1 cellular context compared by ENCODE assay signal in the genomic region with DNA sequence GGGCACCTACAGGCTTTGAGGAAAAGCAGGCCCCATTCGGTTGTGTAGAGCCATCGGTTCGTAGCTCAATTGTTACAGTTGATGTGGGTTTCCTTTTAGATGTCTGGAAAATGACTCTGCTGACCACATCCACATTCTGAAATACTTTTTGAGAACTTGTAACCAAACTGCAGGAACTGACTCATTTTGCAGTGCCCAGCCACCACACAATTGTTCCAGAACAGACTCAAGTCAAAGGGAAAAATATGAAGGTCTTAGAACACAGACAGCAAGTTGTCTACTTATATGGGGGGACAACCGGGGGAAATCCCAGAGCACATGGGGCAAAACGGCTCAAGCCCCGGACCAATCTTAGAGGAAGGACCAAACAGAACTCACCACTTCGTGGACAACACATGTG.
TF ChIP-seq lines count a peak whose summit lies in the region.

No MANE protein-coding gene starts in this region.

TF ChIP-seq in A549, 52 proteins besides CTCF, POLR2A, EP300 and RAD21 (continued from another document):
- TF ChIP-seq, protein P1, sequence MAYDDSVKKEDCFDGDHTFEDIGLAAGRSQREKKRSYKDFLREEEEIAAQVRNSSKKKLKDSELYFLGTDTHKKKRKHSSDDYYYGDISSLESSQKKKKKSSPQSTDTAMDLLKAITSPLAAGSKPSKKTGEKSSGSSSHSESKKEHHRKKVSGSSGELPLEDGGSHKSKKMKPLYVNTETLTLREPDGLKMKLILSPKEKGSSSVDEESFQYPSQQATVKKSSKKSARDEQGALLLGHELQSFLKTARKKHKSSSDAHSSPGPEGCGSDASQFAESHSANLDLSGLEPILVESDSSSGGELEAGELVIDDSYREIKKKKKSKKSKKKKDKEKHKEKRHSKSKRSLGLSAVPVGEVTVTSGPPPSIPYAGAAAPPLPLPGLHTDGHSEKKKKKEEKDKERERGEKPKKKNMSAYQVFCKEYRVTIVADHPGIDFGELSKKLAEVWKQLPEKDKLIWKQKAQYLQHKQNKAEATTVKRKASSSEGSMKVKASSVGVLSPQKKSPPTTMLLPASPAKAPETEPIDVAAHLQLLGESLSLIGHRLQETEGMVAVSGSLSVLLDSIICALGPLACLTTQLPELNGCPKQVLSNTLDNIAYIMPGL (CRISPR knock-in tag; IDR thresholded peaks at IDR 0.05; ENCODE audit: borderline replicate concordance) = no peak
- TF ChIP-seq CBX8 (IDR thresholded peaks at IDR 0.05) = no peak
- TF ChIP-seq, protein P2, sequence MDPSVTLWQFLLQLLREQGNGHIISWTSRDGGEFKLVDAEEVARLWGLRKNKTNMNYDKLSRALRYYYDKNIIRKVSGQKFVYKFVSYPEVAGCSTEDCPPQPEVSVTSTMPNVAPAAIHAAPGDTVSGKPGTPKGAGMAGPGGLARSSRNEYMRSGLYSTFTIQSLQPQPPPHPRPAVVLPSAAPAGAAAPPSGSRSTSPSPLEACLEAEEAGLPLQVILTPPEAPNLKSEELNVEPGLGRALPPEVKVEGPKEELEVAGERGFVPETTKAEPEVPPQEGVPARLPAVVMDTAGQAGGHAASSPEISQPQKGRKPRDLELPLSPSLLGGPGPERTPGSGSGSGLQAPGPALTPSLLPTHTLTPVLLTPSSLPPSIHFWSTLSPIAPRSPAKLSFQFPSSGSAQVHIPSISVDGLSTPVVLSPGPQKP (IDR thresholded peaks at IDR 0.05; ENCODE audit: low read depth, low read length) = no peak
